ENCODE assay signal across 29 cellular contexts in the genomic region with DNA sequence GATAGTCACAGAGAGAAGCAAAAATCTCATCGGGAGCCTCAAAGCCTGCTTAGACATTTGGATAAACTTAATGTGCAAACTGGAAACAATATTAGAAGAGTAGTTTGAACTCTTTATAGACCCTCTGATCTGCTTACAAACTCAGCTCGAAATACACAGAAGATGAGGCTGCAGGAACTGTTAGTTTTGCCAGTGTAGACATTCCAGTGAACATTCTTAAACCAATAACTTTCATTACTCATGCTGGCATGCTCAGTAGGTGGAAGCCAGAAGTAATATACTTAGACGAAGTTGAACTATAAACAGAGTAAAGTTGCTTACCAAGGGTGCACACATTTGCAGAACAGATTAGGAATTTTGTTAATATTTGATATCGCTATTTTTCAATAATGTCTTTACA.
A peak's percentile ranks its signal among the peaks of the same experiment; 100 is the strongest.
DNase-seq lines count a peak whose midpoint lies in the region; ATAC-seq and TF ChIP-seq lines count a peak whose summit lies in the region.
"Had no signal": no experiment of that assay in that cellular context is flagged by ENCODE, and none has a peak within 500 bp of the region (broad histone marks: within the 10 kb centered on the region; RNA-seq: fewer than 3 reads in every experiment).

No MANE protein-coding gene starts in this region.

- H3K9me3 ChIP-seq in A673 (ENCODE audit: low read depth, low read length, poor library complexity, severe bottlenecking) (no peaks in the 10 kb centered on the region), IMR-90 (ENCODE audit: control insufficient read depth, insufficient read depth, low read length) (no peaks in the 10 kb centered on the region), esophagus muscularis mucosa (no peaks in the 10 kb centered on the region)
- H3K9me3 ChIP-seq: breast epithelium, esophagus squamous epithelium, Peyer's patch had no signal

- H2BK15ac ChIP-seq in IMR-90 (ENCODE audit: low read depth, low read length), result no peak overlapping the region

- no peak overlapping the region for H2AK9ac ChIP-seq in IMR-90 (replicated peaks; ENCODE audit: low read depth, low read length, poor library complexity)

- peak; percentile 40 for DNase-seq in A673 (ENCODE audit: low spot score)
- peak; percentile 39 for DNase-seq in IMR-90
- peak; percentile 35 for DNase-seq in brain microvascular endothelial cell
- peak; percentile 16 for DNase-seq in kidney tubule cell (ENCODE audit: low spot score)
- DNase-seq in NCI-H1436 treated with DMSO at 0.1 percent for 48 hours (lab: John Stamatoyannopoulos, UW), result no peak
- DNase-seq in esophagus muscularis mucosa (ENCODE audit: extremely low spot score), result no peak
- DNase-seq: activated CD4-positive, CD25-positive, alpha-beta regulatory T cell treated with anti-CD3 and anti-CD28 coated beads, Interleukin-2, amount 50 U/mL, for 72 hours; activated CD8-positive, alpha-beta T cell treated with anti-CD3 and anti-CD28 coated beads, Interleukin-2, amount 10 ng/mL, durations not matched to agents 7 days and 5 days; activated gamma-delta T cell; C1 segment of cervical spinal cord; Calu3; DND-41; endodermal cell; esophagus squamous epithelium; glutamatergic neuron; KBM-7; left cardiac atrium; mammary epithelial cell; NCI-H146; NCI-H510A; Peyer's patch; stimulated activated CD4-positive, alpha-beta T cell treated with anti-CD3 and anti-CD28 coated beads, Interleukin-12 subunit alpha, Interleukin-12 subunit beta, amount 100 ng/mL, for 4 hours; stimulated activated CD4-positive, alpha-beta T cell treated with anti-CD3 and anti-CD28 coated beads, Interleukin-4, amount 100 ng/mL, for 4 hours; stimulated activated naive CD4-positive, alpha-beta T cell; T-helper 1 cell had no signal

- H3K27ac ChIP-seq in A673 (ENCODE audit: low read depth, low read length, poor library complexity, severe bottlenecking), result no peak overlapping the region
- H3K27ac ChIP-seq in IMR-90 (ENCODE audit: insufficient read depth, low read length), result no peak overlapping the region
- no peak overlapping the region for H3K27ac ChIP-seq in brain microvascular endothelial cell
- H3K27ac ChIP-seq in esophagus muscularis mucosa (replicated peaks in 1 of 4), result no peak overlapping the region
- H3K27ac ChIP-seq: breast epithelium, coronary artery, esophagus squamous epithelium, Peyer's patch had no signal

- dilution Hi-C loops in IMR-90 (cut with HindIII; ENCODE audit: low sequenced_read_pairs, unreplicated experiment), result no loop called here

- intact Hi-C loops in A673 (cut with micrococcal nuclease; ENCODE audit: unreplicated experiment) (no loop called here), IMR-90 (cut with micrococcal nuclease) (no loop called here), esophagus muscularis mucosa (cut with DNase I) (no loop called here)

- H3K4me3 ChIP-seq in A673 (ENCODE audit: low read depth, low read length, poor library complexity, severe bottlenecking) (no peak overlapping the region), IMR-90 (ENCODE audit: insufficient read depth, low read depth, low read length) (no peak overlapping the region), brain microvascular endothelial cell (ENCODE audit: low read depth, low read length) (no peak overlapping the region), esophagus muscularis mucosa (no peak overlapping the region)
- H3K4me3 ChIP-seq: breast epithelium, coronary artery, esophagus squamous epithelium, Peyer's patch had no signal

- CTCF ChIA-PET in A673 (lab: Charles Lee), result no interaction called here
- CTCF ChIA-PET in IMR-90 (lab: Yijun Ruan, JAX), result no interaction called here

- H4K5ac ChIP-seq in IMR-90 (ENCODE audit: low read depth, low read length), result no peak overlapping the region

- H2BK20ac ChIP-seq in IMR-90 (ENCODE audit: low read depth, low read length), result no peak overlapping the region

- H3K27me3 ChIP-seq in A673 (replicated peaks; ENCODE audit: insufficient read depth, low read depth, low read length, poor library complexity), result no peaks in the 10 kb centered on the region
- no peaks in the 10 kb centered on the region for H3K27me3 ChIP-seq in IMR-90 (ENCODE audit: control insufficient read depth, insufficient read depth, low read length)
- no peaks in the 10 kb centered on the region for H3K27me3 ChIP-seq in brain microvascular endothelial cell (replicated peaks)
- no peaks in the 10 kb centered on the region for H3K27me3 ChIP-seq in esophagus muscularis mucosa
- H3K27me3 ChIP-seq: breast epithelium, esophagus squamous epithelium, Peyer's patch had no signal

- BruUV-seq in A673 (replicated peaks; lab: Mats Ljungman, UMichigan), result no TSS peak
- no TSS peak for BruUV-seq in IMR-90 (replicated peaks; lab: Mats Ljungman, UMichigan)

- no peaks in the 10 kb centered on the region for H4K20me1 ChIP-seq in IMR-90 (ENCODE audit: insufficient read depth, low read length)

- POLR2A ChIA-PET in A673 (lab: Charles Lee; ENCODE audit: low non-redundant PET) (no interaction called here), IMR-90 (lab: Charles Lee; ENCODE audit: unreplicated experiment) (no interaction called here)

- no peak for TF ChIP-seq RAD21 in IMR-90 (IDR thresholded peaks at IDR 0.05; ENCODE audit: low read length)

- no peaks in the 10 kb centered on the region for H3K4me1 ChIP-seq in A673 (ENCODE audit: insufficient read depth, low read length, poor library complexity, severe bottlenecking)
- H3K4me1 ChIP-seq in IMR-90 (ENCODE audit: control insufficient read depth, insufficient read depth, low read length), result no peaks in the 10 kb centered on the region
- peaks cover 0 to 6% (median 3%) of the 10 kb centered on the region in 4 donors for H3K4me1 ChIP-seq in esophagus muscularis mucosa
- H3K4me1 ChIP-seq: breast epithelium, Peyer's patch had no signal

- in situ Hi-C loops in IMR-90 (cut with MboI; ENCODE audit: low sequenced_read_pairs) (no loop called here), brain microvascular endothelial cell (cut with HindIII; ENCODE audit: low pct_ligation_motif_present, low sequenced_read_pairs) (no loop called here)

- TF ChIP-seq POLR2A in IMR-90 (IDR thresholded peaks at IDR 0.05; ENCODE audit: low read depth, low read length) (no peak), esophagus muscularis mucosa (IDR thresholded peaks at IDR 0.05; ENCODE audit: low read depth) (no peak)

- H2AFZ ChIP-seq in IMR-90 (replicated peaks; ENCODE audit: low read length, poor library complexity), result no peak overlapping the region

- no peak overlapping the region for H3K14ac ChIP-seq in IMR-90 (replicated peaks; ENCODE audit: low read depth, low read length)

- H2BK120ac ChIP-seq in IMR-90 (ENCODE audit: low read depth, low read length), result no peak overlapping the region

- no peak overlapping the region for H3K4ac ChIP-seq in IMR-90 (ENCODE audit: low read depth, low read length)

- WGBS in IMR-90 (ENCODE audit: extremely low coverage in 2 of 2, insufficient read length in 1 of 2), 2 experiments, result no CpG with 5 or more reads among the region's 4 CpGs
- WGBS in esophagus muscularis mucosa, result 45% methylated on average over 4 of the region's 4 CpGs

- no peak overlapping the region for H3K4me2 ChIP-seq in IMR-90 (ENCODE audit: low read depth, low read length)

- no peaks in the 10 kb centered on the region for H3K36me3 ChIP-seq in A673 (ENCODE audit: insufficient read depth, low read length, poor library complexity, severe bottlenecking)
- H3K36me3 ChIP-seq in IMR-90 (ENCODE audit: control insufficient read depth, insufficient read depth, low read length), result no peaks in the 10 kb centered on the region
- no peaks in the 10 kb centered on the region for H3K36me3 ChIP-seq in brain microvascular endothelial cell (replicated peaks)
- no peaks in the 10 kb centered on the region for H3K36me3 ChIP-seq in esophagus muscularis mucosa
- H3K36me3 ChIP-seq: breast epithelium, esophagus squamous epithelium, Peyer's patch had no signal

- H3K9me1 ChIP-seq in IMR-90 (ENCODE audit: insufficient read depth, low read length), result no peaks in the 10 kb centered on the region

- no peak for TF ChIP-seq CTCF in A673 (conservative IDR thresholded peaks at IDR 0.05; ENCODE audit: low read depth, low read length)
- no peak for TF ChIP-seq CTCF in IMR-90 (conservative IDR thresholded peaks at IDR 0.05; ENCODE audit: low read depth, low read length)
- no peak for TF ChIP-seq CTCF in brain microvascular endothelial cell (IDR thresholded peaks at IDR 0.05; ENCODE audit: low read depth, low read length, missing control alignments)
- TF ChIP-seq CTCF in esophagus muscularis mucosa (IDR thresholded peaks at IDR 0.05), result no peak

- no peaks in the 10 kb centered on the region for H3K79me1 ChIP-seq in IMR-90 (ENCODE audit: low read depth in 1 of 2, low read length in 2 of 2)

- no peak for TF ChIP-seq EP300 in esophagus muscularis mucosa (IDR thresholded peaks at IDR 0.05)

- H2AK5ac ChIP-seq in IMR-90 (ENCODE audit: low read depth, low read length), result no peak overlapping the region

- peak overlapping the region; percentile 1 for H2BK5ac ChIP-seq in IMR-90 (ENCODE audit: low read depth, low read length, poor library complexity, severe bottlenecking)

- no peak overlapping the region for H3K9ac ChIP-seq in IMR-90 (ENCODE audit: low read depth, low read length)

- peak; percentile 83 for ATAC-seq in IMR-90 (ENCODE audit: low read depth)
- ATAC-seq in GM18498 (IDR thresholded peaks at IDR 0.05; ENCODE audit: unreplicated experiment), result no peak
- ATAC-seq in HG02981 (IDR thresholded peaks at IDR 0.05; ENCODE audit: unreplicated experiment), result no peak
- ATAC-seq: activated CD8-positive, alpha-beta T cell treated with anti-CD3 and anti-CD28 coated beads, Interleukin-2, amount 10 ng/mL, durations not matched to agents 7 days and 5 days; left cardiac atrium had no signal

- no peak overlapping the region for H4K91ac ChIP-seq in IMR-90 (ENCODE audit: insufficient read depth, low read depth, low read length)

- no peak overlapping the region for H3K18ac ChIP-seq in IMR-90 (ENCODE audit: low read depth, low read length)

- no peak overlapping the region for H4K8ac ChIP-seq in IMR-90 (ENCODE audit: low read depth in 2 of 2, low read length in 2 of 2)

- H3K56ac ChIP-seq in IMR-90 (ENCODE audit: extremely low read depth, insufficient read depth, low read length), result no peak overlapping the region

- no peak overlapping the region for H3K23ac ChIP-seq in IMR-90 (ENCODE audit: low read depth, low read length)

TF ChIP-seq in IMR-90, 13 proteins besides CTCF, POLR2A, EP300 and RAD21 (continues in another document):
- TF ChIP-seq ELK1 (IDR thresholded peaks at IDR 0.05; ENCODE audit: borderline replicate concordance, low read depth, low read length) (no peak), NFE2L2 (IDR thresholded peaks at IDR 0.05; ENCODE audit: low read depth, low read length) (no peak)

Comparison
In these comparisons a context has a peak if more than half of its experiments do, and no peak if none do; other contexts are left out.
1. DNase-seq: peak in A673 (single experiment), IMR-90 (single experiment), brain microvascular endothelial cell (single experiment) and kidney tubule cell (single experiment); none in NCI-H1436 treated with DMSO at 0.1 percent for 48 hours (single experiment) and esophagus muscularis mucosa (single experiment).